ENCODE assay signal across 22 cellular contexts in genomic region chr5:159874308-159874707, GRCh38. TPM values are rescaled to one million over a fixed set of nuclear protein-coding genes. Genes with fewer than 3 reads are reported as not detected.
A peak's percentile ranks its signal among the peaks of the same experiment; 100 is the strongest.
DNase-seq lines count a peak whose midpoint lies in the region; ATAC-seq, FAIRE-seq and TF ChIP-seq lines count a peak whose summit lies in the region.
"Had no signal": no experiment of that assay in that cellular context is flagged by ENCODE, and none has a peak within 500 bp of the region (broad histone marks: within the 10 kb centered on the region; RNA-seq: fewer than 3 reads in every experiment).

No MANE protein-coding gene starts in this region.

- H4K20me1 ChIP-seq in keratinocyte (ENCODE audit: control insufficient read depth, extremely low read depth, insufficient read depth, low read length), result no peaks in the 10 kb centered on the region

- H3K27me3 ChIP-seq in keratinocyte (ENCODE audit: control insufficient read depth, extremely low read depth, insufficient read depth, low read length), result no peaks in the 10 kb centered on the region
- H3K27me3 ChIP-seq in naive thymus-derived CD4-positive, alpha-beta T cell (ENCODE audit: control insufficient read depth in 2 of 2, insufficient read depth in 2 of 2, low read length in 2 of 2), result no peaks in the 10 kb centered on the region
- H3K27me3 ChIP-seq: testis had no signal

- no peaks in the 10 kb centered on the region for H3K36me3 ChIP-seq in keratinocyte (ENCODE audit: control insufficient read depth in 2 of 2, extremely low read depth in 1 of 2, insufficient read depth in 2 of 2, low read length in 2 of 2)
- H3K36me3 ChIP-seq in naive thymus-derived CD4-positive, alpha-beta T cell (ENCODE audit: control insufficient read depth in 2 of 3, insufficient read depth in 3 of 3, low read length in 3 of 3), result no peaks in the 10 kb centered on the region
- H3K36me3 ChIP-seq: esophagus muscularis mucosa, neutrophil had no signal

- H3K9me3 ChIP-seq in keratinocyte (ENCODE audit: control insufficient read depth, low read depth, low read length), result no peaks in the 10 kb centered on the region
- H3K9me3 ChIP-seq in naive thymus-derived CD4-positive, alpha-beta T cell (ENCODE audit: control insufficient read depth in 2 of 3, low read length in 3 of 3), result no peaks in the 10 kb centered on the region
- H3K9me3 ChIP-seq: esophagus muscularis mucosa, neutrophil, testis had no signal

- peaks cover 18% of the 10 kb centered on the region for H3K4me1 ChIP-seq in keratinocyte (ENCODE audit: control insufficient read depth, extremely low read depth, insufficient read depth, low read length)
- H3K4me1 ChIP-seq in naive thymus-derived CD4-positive, alpha-beta T cell (ENCODE audit: control insufficient read depth in 2 of 2, insufficient read depth in 2 of 2, low read length in 2 of 2), result no peaks in the 10 kb centered on the region

- no peaks in the 10 kb centered on the region for H3K36me3 Mint-ChIP-seq in naive thymus-derived CD4-positive, alpha-beta T cell
- H3K36me3 Mint-ChIP-seq: CD8-positive, alpha-beta T cell had no signal

- no peak for ATAC-seq in HG03460 (IDR thresholded peaks at IDR 0.05; ENCODE audit: unreplicated experiment)
- no peak for ATAC-seq in HG03095 (IDR thresholded peaks at IDR 0.05; ENCODE audit: unreplicated experiment)
- ATAC-seq in naive thymus-derived CD4-positive, alpha-beta T cell, result no peak
- ATAC-seq: CD8-positive, alpha-beta T cell; HepG2 had no signal

- DNase-seq in AG20443 (ENCODE audit: low spot score) (peak; percentile 30), HT1080 (ENCODE audit: low read depth) (peak; percentile 76), SW480 (ENCODE audit: low spot score) (peak; percentile 47), keratinocyte (ENCODE audit: low read depth, low spot score) (no peak), NCI-H526 (lab: John Stamatoyannopoulos, UW) (no peak)
- DNase-seq in naive thymus-derived CD4-positive, alpha-beta T cell, result no peak
- DNase-seq: activated CD8-positive, alpha-beta memory T cell treated with anti-CD3 and anti-CD28 coated beads, Interleukin-2, amount 50 U/mL, for 48 hours; activated gamma-delta T cell; amniotic stem cell; CD8-positive, alpha-beta T cell; central memory CD4-positive, alpha-beta T cell; DMS79 treated with DMSO at 0.1 percent for 48 hours; GOT3; NCI-H2227 treated with DMSO at 0.1 percent for 48 hours; retina; testis had no signal

- POLR2A ChIA-PET in naive thymus-derived CD4-positive, alpha-beta T cell (lab: Charles Lee), result no interaction called here

- no peak overlapping the region for H3K27ac Mint-ChIP-seq in naive thymus-derived CD4-positive, alpha-beta T cell
- H3K27ac Mint-ChIP-seq: CD8-positive, alpha-beta T cell had no signal

- intact Hi-C loops in naive thymus-derived CD4-positive, alpha-beta T cell (cut with micrococcal nuclease), result no loop called here

- CTCF ChIA-PET in naive thymus-derived CD4-positive, alpha-beta T cell (lab: Charles Lee), result no interaction called here

- no peaks in the 10 kb centered on the region for H3K4me1 Mint-ChIP-seq in naive thymus-derived CD4-positive, alpha-beta T cell

- no peak overlapping the region for H3K4me3 ChIP-seq in keratinocyte (ENCODE audit: control insufficient read depth in 2 of 3, extremely low read depth in 1 of 3, insufficient read depth in 2 of 3, low read depth in 1 of 3, low read length in 3 of 3)
- no peak overlapping the region for H3K4me3 ChIP-seq in naive thymus-derived CD4-positive, alpha-beta T cell (ENCODE audit: low read length)
- H3K4me3 ChIP-seq: esophagus muscularis mucosa, testis had no signal

- H3K4me3 Mint-ChIP-seq in naive thymus-derived CD4-positive, alpha-beta T cell, result no peak overlapping the region
- H3K4me3 Mint-ChIP-seq: CD8-positive, alpha-beta T cell had no signal

- no peaks in the 10 kb centered on the region for H3K79me2 ChIP-seq in keratinocyte (ENCODE audit: control insufficient read depth, insufficient read depth, low read length)

- no peak overlapping the region for H2AFZ ChIP-seq in keratinocyte (ENCODE audit: control insufficient read depth, low read length)

- peak; percentile 17 for FAIRE-seq in keratinocyte (lab: Jason Lieb, UNC)
- FAIRE-seq: GM18507, HepG2 had no signal

- no peak overlapping the region for H3K27ac ChIP-seq in keratinocyte (ENCODE audit: control insufficient read depth, insufficient read depth, low read length)
- H3K27ac ChIP-seq in naive thymus-derived CD4-positive, alpha-beta T cell (ENCODE audit: low read depth, low read length), result no peak overlapping the region
- H3K27ac ChIP-seq: esophagus muscularis mucosa, neutrophil, testis had no signal

- H3K27me3 Mint-ChIP-seq in naive thymus-derived CD4-positive, alpha-beta T cell, result peaks cover 0 to 35% (median 27%) of the 10 kb centered on the region in 5 donors

- H3K9me3 Mint-ChIP-seq in naive thymus-derived CD4-positive, alpha-beta T cell, result no peaks in the 10 kb centered on the region
- H3K9me3 Mint-ChIP-seq: CD8-positive, alpha-beta T cell had no signal

- H3K9me1 ChIP-seq in keratinocyte (ENCODE audit: control insufficient read depth, extremely low read depth, insufficient read depth, low read length), result no peaks in the 10 kb centered on the region

- no peak overlapping the region for H3K9ac ChIP-seq in keratinocyte (ENCODE audit: control insufficient read depth, extremely low read depth, insufficient read depth, low read length)

- dilution Hi-C loops in keratinocyte (cut with MboI; ENCODE audit: extremely low pct_ligation_motif_present, low sequenced_read_pairs), result no loop called here

- TF ChIP-seq CTCF in keratinocyte (optimal IDR thresholded peaks at IDR 0.05 in 1 of 3, IDR thresholded peaks at IDR 0.05 in 1 of 3, conservative IDR thresholded peaks at IDR 0.05 in 1 of 3; ENCODE audit: extremely low read depth in 1 of 3, insufficient read depth in 2 of 3, low read length in 3 of 3), result no peak

- no peak overlapping the region for H3K4me2 ChIP-seq in keratinocyte (ENCODE audit: control insufficient read depth, extremely low read depth, insufficient read depth, low read depth, low read length)

RNA-seq across cellular contexts. Expression of gene ADRA1B, which starts 42.0 kb away (rescaled TPM):
- total RNA-seq in HT1080 (2014; rRNA removed; shearing (Covaris generic)), result 0.27 and 1.1 TPM in 2 replicates
- 0.31 and 0.33 TPM in 2 replicates for polyA plus RNA-seq in HT1080 (2015; cell fraction: cytosol; rRNA removed)
- polyA plus RNA-seq in HT1080 (2015; cell fraction: nucleus; rRNA removed), result 0.49 and 0.90 TPM in 2 replicates
- 0.18 to 0.77 TPM (median 0.23 TPM) in 3 replicates for polyA plus RNA-seq in keratinocyte
- polyA plus RNA-seq in keratinocyte (2011; ENCODE audit: low read depth), result not detected
- polyA plus RNA-seq in keratinocyte (2011; cell fraction: cytosol; rRNA removed), result 0.16 and 0.21 TPM in 2 replicates
- polyA plus RNA-seq in keratinocyte (2011; cell fraction: nucleus; rRNA removed), result 0.35 and 0.36 TPM in 2 replicates
- polyA plus RNA-seq in keratinocyte (2012; ENCODE audit: low replicate concordance), result 0.95 TPM in 1 of 2 replicates, not detected in the other
- 0.30 to 2.1 TPM (median 0.42 TPM) in 3 replicates for polyA minus RNA-seq in keratinocyte
- not detected for polyA minus RNA-seq in keratinocyte (2011; cell fraction: cytosol; rRNA and poly(A)+ RNA removed)
- 0.31 and 0.42 TPM in 2 replicates for polyA minus RNA-seq in keratinocyte (2011; cell fraction: nucleus; rRNA and poly(A)+ RNA removed)
- total RNA-seq in naive thymus-derived CD4-positive, alpha-beta T cell, result under 1 TPM in 1 of 5 experiments, not detected in 4; 0.10 TPM
- not detected for polyA plus RNA-seq in naive thymus-derived CD4-positive, alpha-beta T cell
- total RNA-seq: CD8-positive, alpha-beta T cell; HepG2 had no signal
- polyA plus RNA-seq: HepG2 had no signal

Comparison
In these comparisons a context has a peak if more than half of its experiments do, and no peak if none do; other contexts are left out.
1. DNase-seq: peak in AG20443 (single experiment), HT1080 (single experiment) and SW480 (single experiment); none in keratinocyte (single experiment), naive thymus-derived CD4-positive, alpha-beta T cell (0 of 9) and NCI-H526 (0 of 2).